22 cellular contexts compared by ENCODE assay signal in the genomic region with DNA sequence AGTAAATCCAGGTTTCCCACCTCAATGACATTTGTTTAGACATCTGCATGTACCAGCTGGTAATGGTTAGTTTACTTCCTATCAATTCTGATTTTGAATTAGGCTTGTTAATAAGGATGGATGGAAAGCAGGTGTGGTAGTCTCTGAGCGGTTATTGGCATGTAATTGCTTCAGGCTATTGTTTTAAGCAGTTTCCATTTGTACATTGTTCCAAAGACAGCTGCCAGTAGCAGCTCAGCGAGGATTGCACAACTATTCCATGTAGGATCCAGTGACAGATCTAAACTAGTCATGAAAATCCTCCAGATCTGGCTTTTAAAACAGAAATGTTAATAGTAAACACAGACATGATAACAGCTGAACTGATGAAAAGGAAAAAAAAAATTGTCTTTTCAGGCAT.
"Had no signal": no experiment of that assay in that cellular context is flagged by ENCODE, and none has a peak within 500 bp of the region (broad histone marks: within the 10 kb centered on the region; RNA-seq: fewer than 3 reads in every experiment).

No MANE protein-coding gene starts in this region.

- DNase-seq: activated CD4-positive, alpha-beta T cell treated with anti-CD3 and anti-CD28 coated beads, Interleukin-2, amount 10 ng/mL, durations not matched to agents 24 days and 14 days; activated CD8-positive, alpha-beta T cell treated with anti-CD3 and anti-CD28 coated beads, Interleukin-2, amount 10 ng/mL, durations not matched to agents 7 days and 5 days; activated naive CD4-positive, alpha-beta T cell treated with anti-CD3 and anti-CD28 coated beads, Interleukin-2, amount 10 ng/mL, durations not matched to agents 7 days and 5 days; activated naive CD8-positive, alpha-beta T cell treated with anti-CD3 and anti-CD28 coated beads, Interleukin-2, amount 50 U/mL, for 24 hours; activated T-cell treated with anti-CD3 and anti-CD28 coated beads, Interleukin-2, amount 50 U/mL, for 4 hours; anterior cingulate cortex; colonic mucosa; heart right ventricle; left ventricle myocardium inferior; nephron progenitor cell; occipital lobe; stimulated activated CD4-positive, alpha-beta T cell treated with anti-CD3 and anti-CD28 coated beads, Interleukin-12 subunit alpha, Interleukin-12 subunit beta, amount 100 ng/mL, for 4 hours; stimulated activated CD4-positive, alpha-beta T cell treated with anti-CD3 and anti-CD28 coated beads, Interleukin-1b, Interleukin-23, amount 100 ng/mL, for 48 hours; stimulated activated CD8-positive, alpha-beta memory T cell treated with anti-CD3 and anti-CD28 coated beads, Interleukin-4, amount 100 ng/mL, for 48 hours; stimulated activated naive CD4-positive, alpha-beta T cell; T1000; thyroid gland had no signal

- H3K27ac Mint-ChIP-seq: activated CD4-positive, alpha-beta T cell treated with anti-CD3 and anti-CD28 coated beads, Interleukin-2, amount 10 ng/mL, durations not matched to agents 24 days and 14 days; activated CD8-positive, alpha-beta T cell treated with anti-CD3 and anti-CD28 coated beads, Interleukin-2, amount 10 ng/mL, durations not matched to agents 7 days and 5 days; activated naive CD4-positive, alpha-beta T cell treated with anti-CD3 and anti-CD28 coated beads, Interleukin-2, amount 10 ng/mL, durations not matched to agents 7 days and 5 days; activated naive CD8-positive, alpha-beta T cell treated with anti-CD3 and anti-CD28 coated beads, Interleukin-2, amount 50 U/mL, for 24 hours; nephron progenitor cell had no signal

- H3K36me3 Mint-ChIP-seq: activated naive CD4-positive, alpha-beta T cell treated with anti-CD3 and anti-CD28 coated beads, Interleukin-2, amount 10 ng/mL, durations not matched to agents 7 days and 5 days; brain had no signal

- H3K9me3 Mint-ChIP-seq: activated CD4-positive, alpha-beta T cell treated with anti-CD3 and anti-CD28 coated beads, Interleukin-2, amount 10 ng/mL, durations not matched to agents 24 days and 14 days; activated naive CD4-positive, alpha-beta T cell treated with anti-CD3 and anti-CD28 coated beads, Interleukin-2, amount 10 ng/mL, durations not matched to agents 7 days and 5 days; activated naive CD8-positive, alpha-beta T cell treated with anti-CD3 and anti-CD28 coated beads, Interleukin-2, amount 50 U/mL, for 24 hours; activated T-cell treated with anti-CD3 and anti-CD28 coated beads, Interleukin-2, amount 50 U/mL, for 4 hours; nephron progenitor cell had no signal

- H3K4me3 Mint-ChIP-seq: activated CD4-positive, alpha-beta T cell treated with anti-CD3 and anti-CD28 coated beads, Interleukin-2, amount 10 ng/mL, durations not matched to agents 24 days and 14 days; activated CD8-positive, alpha-beta T cell treated with anti-CD3 and anti-CD28 coated beads, Interleukin-2, amount 10 ng/mL, durations not matched to agents 7 days and 5 days; activated naive CD4-positive, alpha-beta T cell treated with anti-CD3 and anti-CD28 coated beads, Interleukin-2, amount 10 ng/mL, durations not matched to agents 7 days and 5 days; activated naive CD8-positive, alpha-beta T cell treated with anti-CD3 and anti-CD28 coated beads, Interleukin-2, amount 50 U/mL, for 24 hours; activated T-cell treated with anti-CD3 and anti-CD28 coated beads, Interleukin-2, amount 50 U/mL, for 4 hours; brain; central memory CD8-positive, alpha-beta T cell; nephron progenitor cell had no signal

- H3K36me3 ChIP-seq: colonic mucosa, gastroesophageal sphincter, heart right ventricle, left ventricle myocardium inferior, thyroid gland had no signal

- FAIRE-seq: endometrium had no signal

- H3K27me3 Mint-ChIP-seq: activated CD4-positive, alpha-beta T cell treated with anti-CD3 and anti-CD28 coated beads, Interleukin-2, amount 10 ng/mL, durations not matched to agents 24 days and 14 days; activated naive CD4-positive, alpha-beta T cell treated with anti-CD3 and anti-CD28 coated beads, Interleukin-2, amount 10 ng/mL, durations not matched to agents 7 days and 5 days; central memory CD8-positive, alpha-beta T cell had no signal

- ATAC-seq: activated CD8-positive, alpha-beta T cell treated with anti-CD3 and anti-CD28 coated beads, Interleukin-2, amount 10 ng/mL, durations not matched to agents 7 days and 5 days; activated naive CD8-positive, alpha-beta T cell treated with anti-CD3 and anti-CD28 coated beads, Interleukin-2, amount 50 U/mL, for 24 hours; activated T-cell treated with anti-CD3 and anti-CD28 coated beads, Interleukin-2, amount 50 U/mL, for 4 hours; esophagus mucosa; gastroesophageal sphincter; heart right ventricle had no signal

- H3K27me3 ChIP-seq: colonic mucosa, gastroesophageal sphincter, thyroid gland had no signal

- H3K4me3 ChIP-seq: colonic mucosa, gastroesophageal sphincter, heart right ventricle, left ventricle myocardium inferior, thyroid gland had no signal

- H3K4me1 Mint-ChIP-seq: activated CD4-positive, alpha-beta T cell treated with anti-CD3 and anti-CD28 coated beads, Interleukin-2, amount 10 ng/mL, durations not matched to agents 24 days and 14 days; activated naive CD4-positive, alpha-beta T cell treated with anti-CD3 and anti-CD28 coated beads, Interleukin-2, amount 10 ng/mL, durations not matched to agents 7 days and 5 days; activated naive CD8-positive, alpha-beta T cell treated with anti-CD3 and anti-CD28 coated beads, Interleukin-2, amount 50 U/mL, for 24 hours; central memory CD8-positive, alpha-beta T cell; nephron progenitor cell had no signal
